Comparison of ENCODE assay signal across 8 cellular contexts in the genomic region with DNA sequence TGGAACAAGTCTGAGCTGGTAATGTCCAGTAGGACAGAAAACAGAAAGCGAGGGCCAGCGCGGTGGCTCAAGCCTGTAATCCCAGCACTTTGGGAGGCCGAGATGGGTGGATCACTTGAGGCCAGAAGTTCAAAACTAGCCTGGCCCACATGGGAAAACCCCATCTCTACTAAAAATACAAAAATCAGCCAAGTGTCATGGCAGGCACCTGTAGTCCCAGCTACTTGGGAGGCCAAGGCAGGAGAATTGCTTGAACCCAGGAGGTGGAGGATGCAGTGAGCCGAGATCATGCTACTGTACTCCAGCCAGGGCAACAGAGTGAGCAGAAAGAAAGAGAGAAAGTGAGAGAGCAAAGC. TPM values are rescaled to one million over a fixed set of nuclear protein-coding genes. Genes with fewer than 3 reads are reported as not detected.
DNase-seq lines count a peak whose midpoint lies in the region; ATAC-seq and TF ChIP-seq lines count a peak whose summit lies in the region.
"Not testable (repeated sequence)": the region's sequence is repeated elsewhere in the genome, so short reads cannot be mapped to it uniquely, and the experiment has no call there.

No MANE protein-coding gene starts in this region.

- peaks cover 22% of the 10 kb centered on the region for H3K4me1 Mint-ChIP-seq in T-helper 1 cell treated with Interleukin-12 subunit alpha and Interleukin-12 subunit beta and Interleukin-4 antibody, amounts not matched to agents 30 μg/mL and 1 μg/mL, for 36 hours (ENCODE audit: low read depth)

- not testable (repeated sequence) for TF ChIP-seq CTCF in smooth muscle cell (IDR thresholded peaks at IDR 0.05; ENCODE audit: borderline replicate concordance, insufficient read depth, poor library complexity, severe bottlenecking)

- H3K9me3 Mint-ChIP-seq in T-helper 1 cell treated with Interleukin-12 subunit alpha and Interleukin-12 subunit beta and Interleukin-4 antibody, amounts not matched to agents 30 μg/mL and 1 μg/mL, for 36 hours; activated naive CD4-positive, alpha-beta T cell treated with anti-CD3 and anti-CD28 coated beads, Interleukin-2, amount 50 U/mL, for 72 hours: not testable (repeated sequence)

- H3K4me2 ChIP-seq in smooth muscle cell = peak overlapping the region; percentile 12

- H3K27ac Mint-ChIP-seq in T-helper 1 cell treated with Interleukin-12 subunit alpha and Interleukin-12 subunit beta and Interleukin-4 antibody, amounts not matched to agents 30 μg/mL and 1 μg/mL, for 36 hours = peak overlapping the region; percentile 84
- peak overlapping the region in 1 of 2 donors; percentile 84 for H3K27ac Mint-ChIP-seq in activated naive CD4-positive, alpha-beta T cell treated with anti-CD3 and anti-CD28 coated beads, Interleukin-2, amount 50 U/mL, for 72 hours

- not testable (repeated sequence) for H3K4me1 ChIP-seq in smooth muscle cell (ENCODE audit: low read depth)

- H3F3A ChIP-seq in smooth muscle cell (ENCODE audit: low read depth) = not testable (repeated sequence)

- H4K20me1 ChIP-seq in smooth muscle cell (ENCODE audit: low read depth) = not testable (repeated sequence)

- not testable (repeated sequence) for H3K36me3 ChIP-seq in smooth muscle cell (ENCODE audit: low read depth)

- not testable (repeated sequence) for H3K27me3 Mint-ChIP-seq in T-helper 1 cell treated with Interleukin-12 subunit alpha and Interleukin-12 subunit beta and Interleukin-4 antibody, amounts not matched to agents 30 μg/mL and 1 μg/mL, for 36 hours (ENCODE audit: low read depth)

- not testable (repeated sequence) for H3K4me3 ChIP-seq in smooth muscle cell

- H3K4me3 Mint-ChIP-seq in T-helper 1 cell treated with Interleukin-12 subunit alpha and Interleukin-12 subunit beta and Interleukin-4 antibody, amounts not matched to agents 30 μg/mL and 1 μg/mL, for 36 hours = peak overlapping the region; percentile 28

- peaks cover 25% of the 10 kb centered on the region for H3K27me3 ChIP-seq in smooth muscle cell (ENCODE audit: low read depth)

- not testable (repeated sequence) for H3K9me3 ChIP-seq in smooth muscle cell (replicated peaks; ENCODE audit: low read depth)

- WGBS in smooth muscle cell (ENCODE audit: low lambda C conversion rate) = 23% methylated on average over 5 of the region's 5 CpGs

- H3K36me3 Mint-ChIP-seq in T-helper 1 cell treated with Interleukin-12 subunit alpha and Interleukin-12 subunit beta and Interleukin-4 antibody, amounts not matched to agents 30 μg/mL and 1 μg/mL, for 36 hours (ENCODE audit: low read depth); activated naive CD4-positive, alpha-beta T cell treated with anti-CD3 and anti-CD28 coated beads, Interleukin-2, amount 50 U/mL, for 72 hours: not testable (repeated sequence)

- not testable (repeated sequence) for H3K79me2 ChIP-seq in smooth muscle cell (ENCODE audit: low read depth)

- H2AFZ ChIP-seq in smooth muscle cell (ENCODE audit: low read depth) = not testable (repeated sequence)

- DNase-seq in activated naive CD4-positive, alpha-beta T cell treated with anti-CD3 and anti-CD28 coated beads, Interleukin-2, amount 50 U/mL, for 72 hours (ENCODE audit: low spot score in 2 of 2); smooth muscle cell (lab: John Stamatoyannopoulos, UW; ENCODE audit: unreplicated experiment): not testable (repeated sequence)

- not testable (repeated sequence) for H3K27ac ChIP-seq in smooth muscle cell (ENCODE audit: low read depth)

- ATAC-seq in GM18508 (IDR thresholded peaks at IDR 0.05; ENCODE audit: insufficient read depth, unreplicated experiment) (peak; percentile 5), GM19397 (IDR thresholded peaks at IDR 0.05; ENCODE audit: unreplicated experiment) (peak; percentile 20), GM21786 (IDR thresholded peaks at IDR 0.05; ENCODE audit: unreplicated experiment) (peak; percentile 5), HG02943 (IDR thresholded peaks at IDR 0.05; ENCODE audit: low read depth, unreplicated experiment) (peak; percentile 19), HG03439 (IDR thresholded peaks at IDR 0.05; ENCODE audit: unreplicated experiment) (peak; percentile 22)
- ATAC-seq in activated naive CD4-positive, alpha-beta T cell treated with anti-CD3 and anti-CD28 coated beads, Interleukin-2, amount 50 U/mL, for 72 hours = peak; percentile 28 to 29

- not testable (repeated sequence) for H3K9ac ChIP-seq in smooth muscle cell (ENCODE audit: low read depth)

RNA-seq across cellular contexts. Expression of a gene that starts 52.3 kb away (rescaled TPM):
- total RNA-seq in activated naive CD4-positive, alpha-beta T cell treated with anti-CD3 and anti-CD28 coated beads, Interleukin-2, amount 50 U/mL, for 72 hours = 100 to 1,000 TPM in 1 of 2 donors, 10 to 100 TPM in 1; 52.6 to 105 TPM
- total RNA-seq in smooth muscle cell = 35.9 and 37.5 TPM in 2 replicates
- 18.0 and 36.7 TPM in 2 replicates for polyA plus RNA-seq in smooth muscle cell
